ENCODE assay signal across 30 cellular contexts in the genomic region with DNA sequence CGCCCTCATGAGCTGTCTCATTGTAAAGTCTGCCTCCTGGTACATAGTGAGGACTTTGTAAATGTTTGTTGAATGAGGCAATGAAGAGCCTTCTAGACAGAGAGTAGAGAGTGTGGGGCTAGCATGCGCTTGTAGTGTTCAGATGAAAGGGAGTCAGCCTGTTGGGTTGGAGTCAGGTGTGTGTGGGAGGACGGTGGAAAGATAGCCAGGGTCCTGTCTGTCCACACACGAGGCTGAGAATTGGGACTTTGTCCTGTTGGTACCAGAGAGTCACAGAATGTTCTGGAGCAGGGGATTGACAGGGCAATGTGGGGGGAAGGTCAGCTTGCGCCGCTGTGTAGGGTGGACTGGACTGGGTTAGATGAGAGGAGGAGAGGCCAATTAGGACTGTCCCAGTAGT. TPM values are rescaled to one million over a fixed set of nuclear protein-coding genes. Genes with fewer than 3 reads are reported as not detected.
"Had no signal": no experiment of that assay in that cellular context is flagged by ENCODE, and none has a peak within 500 bp of the region (broad histone marks: within the 10 kb centered on the region; RNA-seq: fewer than 3 reads in every experiment).

No MANE protein-coding gene starts in this region.

- H3K9ac ChIP-seq: KMS-11 had no signal

- H3K27ac Mint-ChIP-seq: activated CD4-positive, alpha-beta T cell treated with anti-CD3 and anti-CD28 coated beads for 36 hours; activated CD8-positive, alpha-beta T cell treated with anti-CD3 and anti-CD28 coated beads, Interleukin-2, amount 10 ng/mL, durations not matched to agents 7 days and 5 days; activated naive CD4-positive, alpha-beta T cell treated with anti-CD3 and anti-CD28 coated beads, Interleukin-2, amount 50 U/mL, for 72 hours; activated T-helper 1 cell treated with anti-CD3 and anti-CD28 coated beads, Interleukin-12 subunit alpha, Interleukin-12 subunit beta, Interleukin-2, Interleukin-4 antibody, amounts not matched to agents 30 ng/mL and 10 ng/mL and 1 ng/mL, durations not matched to agents 14 hours and 24 hours and 36 hours; T-cell had no signal

- H3K27ac ChIP-seq: KMS-11, SK-N-MC, WERI-Rb-1 had no signal

- H3K4me3 ChIP-seq: SK-N-MC had no signal

- H3K4me1 Mint-ChIP-seq: activated CD4-positive, alpha-beta T cell treated with anti-CD3 and anti-CD28 coated beads for 36 hours; T-cell had no signal

- H3K4me2 ChIP-seq: KMS-11 had no signal

- ATAC-seq: activated CD4-positive, alpha-beta T cell treated with anti-CD3 and anti-CD28 coated beads for 36 hours; activated CD8-positive, alpha-beta T cell treated with anti-CD3 and anti-CD28 coated beads, Interleukin-2, amount 10 ng/mL, durations not matched to agents 7 days and 5 days; activated naive CD4-positive, alpha-beta T cell treated with anti-CD3 and anti-CD28 coated beads, Interleukin-2, amount 50 U/mL, for 72 hours; Right ventricle myocardium inferior; T-cell had no signal

- H3K9me3 Mint-ChIP-seq: activated naive CD4-positive, alpha-beta T cell treated with anti-CD3 and anti-CD28 coated beads, Interleukin-2, amount 50 U/mL, for 72 hours; activated T-helper 1 cell treated with anti-CD3 and anti-CD28 coated beads, Interleukin-12 subunit alpha, Interleukin-12 subunit beta, Interleukin-2, Interleukin-4 antibody, amounts not matched to agents 30 ng/mL and 10 ng/mL and 1 ng/mL, durations not matched to agents 14 hours and 24 hours and 36 hours; T-cell had no signal

- DNase-seq: activated CD4-positive, alpha-beta T cell treated with anti-CD3 and anti-CD28 coated beads for 36 hours; activated CD8-positive, alpha-beta memory T cell treated with anti-CD3 and anti-CD28 coated beads, Interleukin-2, amount 50 U/mL, for 48 hours; activated CD8-positive, alpha-beta T cell treated with anti-CD3 and anti-CD28 coated beads, Interleukin-2, amount 10 ng/mL, durations not matched to agents 7 days and 5 days; activated effector memory CD4-positive, alpha-beta T cell treated with Interleukin-2 at 50 U/mL for 16 hours; activated naive CD4-positive, alpha-beta T cell treated with Interleukin-2 at 50 U/mL for 16 hours; activated T-cell treated with anti-CD3 and anti-CD28 coated beads, Interleukin-2, amount 50 U/mL, for 1 hour; cerebellar nuclear complex; MV-4-11; NCI-H1092 treated with DMSO at 0.1 percent for 48 hours; NCI-H1417 treated with DMSO at 0.1 percent for 48 hours; NCI-H1694; NCI-H2029; NCI-H2107; NCI-H2171 treated with DMSO at 0.1 percent for 48 hours; NCI-H345; NCI-H510A; NCI-H526 treated with DMSO at 0.1 percent for 48 hours; NCI-H82; T-cell; T-helper 2 cell; T1000; WERI-Rb-1 had no signal

- H3K36me3 Mint-ChIP-seq: activated naive CD4-positive, alpha-beta T cell treated with anti-CD3 and anti-CD28 coated beads, Interleukin-2, amount 50 U/mL, for 72 hours; T-cell had no signal

- H3K36me3 ChIP-seq: WERI-Rb-1 had no signal

- H3K4me3 Mint-ChIP-seq: activated CD4-positive, alpha-beta T cell treated with anti-CD3 and anti-CD28 coated beads for 36 hours; activated CD8-positive, alpha-beta T cell treated with anti-CD3 and anti-CD28 coated beads, Interleukin-2, amount 10 ng/mL, durations not matched to agents 7 days and 5 days; activated T-helper 1 cell treated with anti-CD3 and anti-CD28 coated beads, Interleukin-12 subunit alpha, Interleukin-12 subunit beta, Interleukin-2, Interleukin-4 antibody, amounts not matched to agents 30 ng/mL and 10 ng/mL and 1 ng/mL, durations not matched to agents 14 hours and 24 hours and 36 hours; T-cell had no signal

RNA-seq across cellular contexts. Expression of a gene that starts 58.7 kb away (rescaled TPM):
- total RNA-seq: cardiac septum, RPMI7951 had no signal
- polyA plus RNA-seq: adipose tissue had no signal
